8 cellular contexts compared by ENCODE assay signal in the genomic region with DNA sequence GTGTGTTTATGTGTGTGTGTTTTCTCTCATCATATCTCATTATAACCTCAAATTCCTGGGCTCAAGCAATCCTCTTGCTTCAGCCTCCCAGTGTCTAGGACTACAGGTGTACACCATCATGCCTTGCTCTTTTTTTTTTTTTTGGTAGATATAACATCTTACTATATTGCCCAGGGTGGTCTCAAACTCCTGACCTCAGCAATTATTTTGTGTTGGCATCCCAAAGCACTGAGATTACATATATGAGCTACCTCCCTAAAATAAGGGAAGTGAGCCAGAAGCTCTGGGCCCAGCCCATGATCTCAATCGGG. TPM values are rescaled to one million over a fixed set of nuclear protein-coding genes. Genes with fewer than 3 reads are reported as not detected.
DNase-seq lines count a peak whose midpoint lies in the region; ATAC-seq and TF ChIP-seq lines count a peak whose summit lies in the region.

No MANE protein-coding gene starts in this region.

- TF ChIP-seq CTCF in Loucy (conservative IDR thresholded peaks at IDR 0.05; ENCODE audit: low read length) (no peak), nephron (IDR thresholded peaks at IDR 0.05; ENCODE audit: unreplicated experiment in 3 of 3) (no peak)

- intact Hi-C loops in CD4-positive, alpha-beta memory T cell (cut with micrococcal nuclease): loop anchor here (1.0 kb wide), 3 partner anchors 40 to 207 kb away; partner anchors contain the start of genes TRAPPC2B, ZNF460, ZNF547 and ZNF549

- no peak for DNase-seq in CD4-positive, alpha-beta memory T cell
- no peak for DNase-seq in effector memory CD4-positive, alpha-beta T cell
- DNase-seq in NCI-H748 (lab: John Stamatoyannopoulos, UW; ENCODE audit: unreplicated experiment) (no peak), nucleus accumbens (lab: John Stamatoyannopoulos, UW) (no peak)

- H3K4me3 Mint-ChIP-seq in CD4-positive, alpha-beta memory T cell: peak overlapping the region; percentile 90 to 97 (median 94)
- H3K4me3 Mint-ChIP-seq in nephron: peak overlapping the region; percentile 91 to 98 (median 97)

- ATAC-seq in GM21381 (IDR thresholded peaks at IDR 0.05; ENCODE audit: unreplicated experiment) (no peak), HG02938 (IDR thresholded peaks at IDR 0.05; ENCODE audit: unreplicated experiment) (no peak)

- POLR2A ChIA-PET in CD4-positive, alpha-beta memory T cell (lab: Charles Lee; ENCODE audit: partially characterized antibody): interaction anchor here (0.6 to 1.1 kb wide), 4 partner anchors 9 to 70 kb away, joined by 3 read pairs; partner anchors contain the start of genes ZNF304, ZNF460 and ZNF548

- peak overlapping the region; percentile 81 to 90 for H3K4me3 ChIP-seq in CD4-positive, alpha-beta memory T cell (ENCODE audit: low read length in 2 of 2)
- peak overlapping the region; percentile 96 for H3K4me3 ChIP-seq in Loucy (ENCODE audit: low read length, poor library complexity, severe bottlenecking)
- H3K4me3 ChIP-seq in effector memory CD4-positive, alpha-beta T cell (ENCODE audit: insufficient read depth, low read depth, low read length, poor library complexity, severe bottlenecking): peak overlapping the region; percentile 54

- peak overlapping the region; percentile 93 for H3K4me2 ChIP-seq in Loucy (ENCODE audit: low read depth, low read length, poor library complexity, severe bottlenecking)

- CTCF ChIA-PET in CD4-positive, alpha-beta memory T cell (lab: Charles Lee; ENCODE audit: partially characterized antibody): interaction anchor here (0.7 kb wide), 1 partner anchor 864 kb away, joined by 3 read pairs; no protein-coding TSS in a partner anchor

- H3K9me3 Mint-ChIP-seq in CD4-positive, alpha-beta memory T cell: peaks cover 7 to 68% (median 32%) of the 10 kb centered on the region in 8 donors
- H3K9me3 Mint-ChIP-seq in nephron: no peaks in the 10 kb centered on the region

- peaks cover 25% of the 10 kb centered on the region for H4K20me1 ChIP-seq in Loucy (ENCODE audit: insufficient read depth, low read length, poor library complexity, severe bottlenecking)

- peaks cover 32% of the 10 kb centered on the region for H3K79me2 ChIP-seq in Loucy (ENCODE audit: insufficient read depth, low read length)

- no peaks in the 10 kb centered on the region for H3F3A ChIP-seq in Loucy (ENCODE audit: low read depth)

- peaks cover 8% of the 10 kb centered on the region for H3K27me3 ChIP-seq in CD4-positive, alpha-beta memory T cell (ENCODE audit: insufficient read depth, low read length)
- peaks cover 4% of the 10 kb centered on the region for H3K27me3 ChIP-seq in Loucy (ENCODE audit: insufficient read depth, low read length, poor library complexity, severe bottlenecking)
- H3K27me3 ChIP-seq in effector memory CD4-positive, alpha-beta T cell (replicated peaks; ENCODE audit: control insufficient read depth, insufficient read depth, low read length, poor library complexity, severe bottlenecking): peaks cover 6% of the 10 kb centered on the region

- H3K36me3 ChIP-seq in CD4-positive, alpha-beta memory T cell (ENCODE audit: insufficient read depth, low read length): peaks cover 13% of the 10 kb centered on the region
- H3K36me3 ChIP-seq in Loucy (ENCODE audit: insufficient read depth, low read length): peaks cover 6% of the 10 kb centered on the region; the same call in 1 of the 2 replicates
- H3K36me3 ChIP-seq in effector memory CD4-positive, alpha-beta T cell (ENCODE audit: control insufficient read depth, insufficient read depth, low read length): peaks cover 21% of the 10 kb centered on the region

- H3K27me3 Mint-ChIP-seq in CD4-positive, alpha-beta memory T cell: peaks cover 19 to 24% of the 10 kb centered on the region in 2 donors
- H3K27me3 Mint-ChIP-seq in nephron (ENCODE audit: low read depth): peaks cover 34% of the 10 kb centered on the region

- H3K9me3 ChIP-seq in CD4-positive, alpha-beta memory T cell (ENCODE audit: control insufficient read depth in 1 of 2, low read length in 2 of 2): peaks cover 0 to 6% of the 10 kb centered on the region in 2 donors
- H3K9me3 ChIP-seq in Loucy (ENCODE audit: insufficient read depth, low read depth, low read length): no peaks in the 10 kb centered on the region
- peaks cover 5% of the 10 kb centered on the region for H3K9me3 ChIP-seq in effector memory CD4-positive, alpha-beta T cell (ENCODE audit: control insufficient read depth, low read length)

- H3K9me2 ChIP-seq in Loucy (replicated peaks; ENCODE audit: low read depth, low read length): no peaks in the 10 kb centered on the region

- peak overlapping the region; percentile 84 for H3K27ac ChIP-seq in CD4-positive, alpha-beta memory T cell (ENCODE audit: low read depth, low read length)
- peak overlapping the region; percentile 69 for H3K27ac ChIP-seq in effector memory CD4-positive, alpha-beta T cell (ENCODE audit: insufficient read depth, low read length, poor library complexity, severe bottlenecking)

- peak overlapping the region; percentile 96 for H3K9ac ChIP-seq in Loucy (ENCODE audit: low read depth, low read length, poor library complexity, severe bottlenecking)

- H3K36me3 Mint-ChIP-seq in CD4-positive, alpha-beta memory T cell: peaks cover 26 to 38% of the 10 kb centered on the region in 2 donors
- peaks cover 14% of the 10 kb centered on the region for H3K36me3 Mint-ChIP-seq in nephron (ENCODE audit: low read depth)

- peaks cover 29% of the 10 kb centered on the region for H3K4me1 ChIP-seq in CD4-positive, alpha-beta memory T cell (ENCODE audit: insufficient read depth, low read length)
- peaks cover 23% of the 10 kb centered on the region for H3K4me1 ChIP-seq in Loucy (ENCODE audit: insufficient read depth, low read length, poor library complexity, severe bottlenecking)
- peaks cover 8% of the 10 kb centered on the region for H3K4me1 ChIP-seq in effector memory CD4-positive, alpha-beta T cell (ENCODE audit: control insufficient read depth, insufficient read depth, low read length, poor library complexity, severe bottlenecking)

- peak overlapping the region; percentile 98 for H2AFZ ChIP-seq in Loucy (ENCODE audit: low read length)

- peak overlapping the region; percentile 90 to 99 (median 97) for H3K27ac Mint-ChIP-seq in CD4-positive, alpha-beta memory T cell
- peak overlapping the region; percentile 85 to 98 (median 96) for H3K27ac Mint-ChIP-seq in nephron

- H3K4me1 Mint-ChIP-seq in CD4-positive, alpha-beta memory T cell: peaks cover 18 to 34% (median 27%) of the 10 kb centered on the region in 4 donors
- peaks cover 25% of the 10 kb centered on the region for H3K4me1 Mint-ChIP-seq in nephron

RNA-seq across cellular contexts. Expression of gene ZNF543, which starts 0.4 kb away (rescaled TPM):
- 10 to 100 TPM in 1 of 2 experiments, 1 to 10 TPM in 1; 9.4 to 10.7 TPM for total RNA-seq in CD4-positive, alpha-beta memory T cell
- 1 to 10 TPM; 1.9 to 6.2 TPM for polyA plus RNA-seq in CD4-positive, alpha-beta memory T cell

RNA-seq across cellular contexts. Expression of gene ZNF304, which starts 31.2 kb away (rescaled TPM):
- total RNA-seq in CD4-positive, alpha-beta memory T cell: 10 to 100 TPM; 13.3 to 13.6 TPM
- 1 to 10 TPM in 1 of 2 donors, under 1 TPM in 1; 0.43 to 4.1 TPM for polyA plus RNA-seq in CD4-positive, alpha-beta memory T cell

RNA-seq across cellular contexts. Expression of gene ZNF460, which starts 39.5 kb away (rescaled TPM):
- 10 to 100 TPM; 60.2 to 69.6 TPM for total RNA-seq in CD4-positive, alpha-beta memory T cell
- polyA plus RNA-seq in CD4-positive, alpha-beta memory T cell: 1 to 10 TPM; 4.4 to 4.8 TPM

RNA-seq across cellular contexts. Expression of gene TRAPPC2B, which starts 43.5 kb away (rescaled TPM):
- 10 to 100 TPM; 11.0 to 12.1 TPM for total RNA-seq in CD4-positive, alpha-beta memory T cell
- 10 to 100 TPM; 27.4 to 31.0 TPM for polyA plus RNA-seq in CD4-positive, alpha-beta memory T cell

RNA-seq across cellular contexts. Expression of gene ZNF547, which starts 43.5 kb away (rescaled TPM):
- 10 to 100 TPM in 1 of 2 experiments, 1 to 10 TPM in 1; 6.5 to 10.8 TPM for total RNA-seq in CD4-positive, alpha-beta memory T cell
- 1 to 10 TPM in 1 of 2 donors, under 1 TPM in 1; 0.56 to 1.8 TPM for polyA plus RNA-seq in CD4-positive, alpha-beta memory T cell
